8 cellular contexts compared by ENCODE assay signal in genomic region chr10:21495002-21495685, GRCh38. TPM values are rescaled to one million over a fixed set of nuclear protein-coding genes. Genes with fewer than 3 reads are reported as not detected.
DNase-seq lines count a peak whose midpoint lies in the region; ATAC-seq, FAIRE-seq and TF ChIP-seq lines count a peak whose summit lies in the region.

No MANE protein-coding gene starts in this region.

- H3K4me1 ChIP-seq in GM12878 (ENCODE audit: control insufficient read depth, insufficient read depth, low read length) (peaks cover 17% of the 10 kb centered on the region), right lobe of liver (peaks cover 0 to 22% (median 3%) of the 10 kb centered on the region in 4 donors), upper lobe of right lung (peaks cover 28% of the 10 kb centered on the region)

- peaks cover 24% of the 10 kb centered on the region for H3K27me3 Mint-ChIP-seq in Calu3 (ENCODE audit: unreplicated experiment)

- H3K4me1 Mint-ChIP-seq in Calu3 (ENCODE audit: low read depth, unreplicated experiment), result no peaks in the 10 kb centered on the region

- H3K27ac Mint-ChIP-seq in Calu3 (ENCODE audit: unreplicated experiment), result no peak overlapping the region

- no peaks in the 10 kb centered on the region for H4K20me1 ChIP-seq in GM12878 (ENCODE audit: control insufficient read depth, insufficient read depth)

- CTCF ChIA-PET in Calu3 (lab: Charles Lee) (interaction anchor here (0.6 to 2.6 kb wide), 7 partner anchors 22 to 459 kb away, joined by 3 to 20 read pairs (median 6); partner anchors contain the start of gene SKIDA1), GM12878 (lab: Yijun Ruan, JAX) (interaction anchor here (0.6 to 5.6 kb wide), 20 partner anchors 10 to 1495 kb away, joined by 3 to 66 read pairs (median 4); no protein-coding TSS in a partner anchor)

- H3K9me3 ChIP-seq in GM12878 (replicated peaks; ENCODE audit: control insufficient read depth, insufficient read depth, low read length) (no peaks in the 10 kb centered on the region), right lobe of liver (no peaks in the 10 kb centered on the region), upper lobe of right lung (no peaks in the 10 kb centered on the region)

- no peak for TF ChIP-seq EP300 in GM12878 (IDR thresholded peaks at IDR 0.05; ENCODE audit: borderline replicate concordance in 1 of 2, control insufficient read depth in 1 of 2, low read depth in 2 of 2, low read length in 2 of 2)

- peak overlapping the region; percentile 65 for H3K4me3 ChIP-seq in GM12878
- peak overlapping the region; percentile 80 to 88 (median 85) for H3K4me3 ChIP-seq in right lobe of liver
- peak overlapping the region; percentile 72 for H3K4me3 ChIP-seq in upper lobe of right lung

- POLR2A ChIA-PET in GM12878 (lab: Charles Lee), result interaction anchor here (1.0 to 1.3 kb wide), 2 partner anchors 237 to 453 kb away, joined by 3 read pairs; no protein-coding TSS in a partner anchor

- DNase-seq in Calu3 (no peak), GM12878 (ENCODE audit: low read depth, low spot score) (no peak), right lobe of liver (peak in 1 of 3 donors; percentile 26), upper lobe of right lung (no peak), anterior cingulate cortex (lab: John Stamatoyannopoulos, UW) (no peak), GM12892 (ENCODE audit: insufficient read length) (no peak), NCI-H1048 (lab: John Stamatoyannopoulos, UW) (no peak)

- H3K9ac ChIP-seq in GM12878 (ENCODE audit: control insufficient read depth, insufficient read depth, low read length), result peak overlapping the region; percentile 56

- RAD21 ChIA-PET in GM12878 (lab: Charles Lee; ENCODE audit: unreplicated experiment), result interaction anchor here (0.7 to 5.2 kb wide), 18 partner anchors 17 to 508 kb away, joined by 3 to 22 read pairs (median 4); partner anchors contain the start of gene DNAJC1

- BruUV-seq in Calu3 (replicated peaks; lab: Mats Ljungman, UMichigan), result no TSS peak
- BruUV-seq in GM12878 (replicated peaks; lab: Mats Ljungman, UMichigan), result no TSS peak

- H3K4me3 Mint-ChIP-seq in Calu3 (ENCODE audit: low read depth, unreplicated experiment), result peak overlapping the region; percentile 78

- no peaks in the 10 kb centered on the region for H3K79me2 ChIP-seq in GM12878 (ENCODE audit: control insufficient read depth, insufficient read depth, low read length)

- no peak for TF ChIP-seq POLR2A in GM12878 (IDR thresholded peaks at IDR 0.05; ENCODE audit: low read depth, low read length)
- no peak for TF ChIP-seq POLR2A in right lobe of liver (IDR thresholded peaks at IDR 0.05)
- no peak for TF ChIP-seq POLR2A in GM12892 (IDR thresholded peaks at IDR 0.05; ENCODE audit: low read depth, low read length)

- H3K9me3 Mint-ChIP-seq in Calu3 (ENCODE audit: low read depth, unreplicated experiment), result no peaks in the 10 kb centered on the region

- no peak overlapping the region for H3K27ac ChIP-seq in GM12878 (ENCODE audit: control insufficient read depth, insufficient read depth)
- peak overlapping the region; percentile 31 to 44 (median 36) for H3K27ac ChIP-seq in right lobe of liver
- peak overlapping the region; percentile 47 for H3K27ac ChIP-seq in upper lobe of right lung

- H3K36me3 ChIP-seq in GM12878 (ENCODE audit: control insufficient read depth in 2 of 2, insufficient read depth in 2 of 2, low read length in 1 of 2), result no peaks in the 10 kb centered on the region
- no peaks in the 10 kb centered on the region for H3K36me3 ChIP-seq in right lobe of liver
- no peaks in the 10 kb centered on the region for H3K36me3 ChIP-seq in upper lobe of right lung

- peak overlapping the region; percentile 100 for H3K4me2 ChIP-seq in GM12878 (ENCODE audit: control insufficient read depth, insufficient read depth)

- intact Hi-C loops in Calu3 (cut with micrococcal nuclease; ENCODE audit: unreplicated experiment) (loop anchor here (2.0 to 10.0 kb wide), 4 partner anchors 216 to 1492 kb away; no protein-coding TSS in a partner anchor), GM12878 (cut with micrococcal nuclease; ENCODE audit: unreplicated experiment) (loop anchor here (1.0 to 10.0 kb wide), 4 partner anchors 217 to 820 kb away; partner anchors contain the start of gene COMMD3), right lobe of liver (cut with DNase I) (loop anchor here in 1 of 2 donors (10.0 kb wide), 1 partner anchor 460 kb away; no protein-coding TSS in a partner anchor), upper lobe of right lung (cut with DNase I) (no loop called here)

- peak overlapping the region; percentile 87 for H2AFZ ChIP-seq in GM12878 (ENCODE audit: control insufficient read depth, low read depth, low read length)

- H3K36me3 Mint-ChIP-seq in Calu3 (ENCODE audit: insufficient read depth, unreplicated experiment), result peaks cover 36% of the 10 kb centered on the region

- in situ Hi-C loops in GM12878 (cut with MboI), result loop anchor here (5.0 to 25.0 kb wide), 3 partner anchors 208 to 1517 kb away; no protein-coding TSS in a partner anchor

- TF ChIP-seq RAD21 in GM12878 (IDR thresholded peaks at IDR 0.05; ENCODE audit: insufficient read depth, low read depth, low read length), result no peak

- peaks cover 3 to 18% of the 10 kb centered on the region in 2 experiments for H3K27me3 ChIP-seq in GM12878 (replicated peaks in 1 of 2; ENCODE audit: control insufficient read depth in 2 of 2, insufficient read depth in 2 of 2, low read length in 1 of 2)
- no peaks in the 10 kb centered on the region for H3K27me3 ChIP-seq in right lobe of liver
- H3K27me3 ChIP-seq in upper lobe of right lung, result peaks cover 21% of the 10 kb centered on the region

- no peak for FAIRE-seq in GM12878 (lab: Jason Lieb, UNC)
- FAIRE-seq in GM12892 (lab: Jason Lieb, UNC), result no peak

- ATAC-seq in HG02943 (IDR thresholded peaks at IDR 0.05; ENCODE audit: low read depth, unreplicated experiment) (peak; percentile 3), GM12878 (peak; percentile 4), right lobe of liver (no peak), upper lobe of right lung (no peak)

- TF ChIP-seq CTCF in Calu3 (IDR thresholded peaks at IDR 0.05; ENCODE audit: unreplicated experiment), result no peak
- TF ChIP-seq CTCF in GM12878 (IDR thresholded peaks at IDR 0.05 in 2 of 3, conservative IDR thresholded peaks at IDR 0.05 in 1 of 3; ENCODE audit: control insufficient read depth in 2 of 3, extremely low read depth in 1 of 3, insufficient read depth in 1 of 3, low read depth in 3 of 3, low read length in 3 of 3), result no peak
- no peak for TF ChIP-seq CTCF in right lobe of liver (IDR thresholded peaks at IDR 0.05)
- no peak for TF ChIP-seq CTCF in upper lobe of right lung (IDR thresholded peaks at IDR 0.05)

- SMC1A ChIA-PET in GM12878 (lab: Charles Lee; ENCODE audit: uncharacterized antibody, unreplicated experiment), result interaction anchor here (0.5 to 3.4 kb wide), 8 partner anchors 23 to 1495 kb away, joined by 3 to 19 read pairs (median 4); partner anchors contain the start of gene SKIDA1

- 9% methylated on average over 35 of the region's 35 CpGs for WGBS in GM12878 (ENCODE audit: insufficient coverage, insufficient replicate concordance, low lambda C conversion rate, missing lambda C conversion rate)
- 0% methylated on average over 35 of the region's 35 CpGs for WGBS in right lobe of liver (ENCODE audit: insufficient coverage, low coverage, low lambda C conversion rate, missing lambda C conversion rate)

TF ChIP-seq in GM12878, 131 proteins besides CTCF, POLR2A, EP300 and RAD21 (continues in another document):
- no peak for TF ChIP-seq RB1 (IDR thresholded peaks at IDR 0.05; ENCODE audit: borderline replicate concordance)

RNA-seq across cellular contexts. Expression of gene SKIDA1, which starts 30.3 kb away (rescaled TPM):
- total RNA-seq in Calu3 (2022), result 0.40 TPM in 1 of 2 replicates, not detected in the other
- total RNA-seq in GM12878 (2013; cell fraction: nucleolus; rRNA removed), result 0.22 and 0.35 TPM in 2 replicates
- 0.23 and 0.98 TPM in 2 replicates for total RNA-seq in GM12878 (2014; rRNA removed)
- 0.28 and 0.45 TPM in 2 replicates for total RNA-seq in GM12878 (2014; rRNA removed; fragmentation: Illumina TruSeq; extraction: Trizol)
- total RNA-seq in GM12878 (2021), result 0.13 and 0.72 TPM in 2 replicates
- not detected for polyA plus RNA-seq in GM12878 (2011; ENCODE audit: low read depth)
- 0.04 and 0.05 TPM in 2 replicates for polyA plus RNA-seq in GM12878 (2011; rRNA removed)
- polyA plus RNA-seq in GM12878 (2011; cell fraction: cytosol; rRNA removed), result 0.03 and 0.10 TPM in 2 replicates
- 0.06 TPM in 1 of 2 replicates, not detected in the other for polyA plus RNA-seq in GM12878 (2011; cell fraction: nucleus; rRNA removed)
- 0.16 and 0.28 TPM in 2 replicates for polyA plus RNA-seq in GM12878 (2012)
- polyA plus RNA-seq in GM12878 (2014; fragmentation: Illumina TruSeq; extraction: Trizol), result 0.26 and 0.65 TPM in 2 replicates
- polyA plus RNA-seq in GM12878 (2014; fragmentation: Nextera tagmentation; extraction: Ambion mirVana), result under 1 TPM; 0.08 to 0.29 TPM
- 0.53 and 0.90 TPM in 2 replicates for polyA plus RNA-seq in GM12878 (2014; rRNA removed)
- polyA plus RNA-seq in GM12878 (2016; fragmentation: Nextera tagmentation; extraction: Ambion mirVana), result under 1 TPM; 0.63 to 0.78 TPM
- 0.05 and 0.15 TPM in 2 replicates for polyA minus RNA-seq in GM12878 (2011; rRNA and poly(A)+ RNA removed)
- polyA minus RNA-seq in GM12878 (2011; cell fraction: cytosol; rRNA and poly(A)+ RNA removed), result not detected in 2 replicates
- polyA minus RNA-seq in GM12878 (2011; cell fraction: nucleus; rRNA and poly(A)+ RNA removed), result not detected in 2 replicates
- 1 to 10 TPM in 5 of 6 experiments, under 1 TPM in 1; 0.31 to 3.9 (median 2.1) TPM for total RNA-seq in right lobe of liver
- total RNA-seq in upper lobe of right lung, result 0.69 TPM
- polyA plus RNA-seq in GM12892 (2012; ENCODE audit: missing spikeins), result 0.17 TPM

RNA-seq across cellular contexts. Expression of gene MLLT10, which starts 38.9 kb away (rescaled TPM):
- 32.1 and 34.7 TPM in 2 replicates for total RNA-seq in Calu3 (2022)
- total RNA-seq in GM12878 (2013; cell fraction: nucleolus; rRNA removed), result 240 and 255 TPM in 2 replicates
- 37.1 and 45.6 TPM in 2 replicates for total RNA-seq in GM12878 (2014; rRNA removed)
- 27.5 and 30.1 TPM in 2 replicates for total RNA-seq in GM12878 (2014; rRNA removed; fragmentation: Illumina TruSeq; extraction: Trizol)
- total RNA-seq in GM12878 (2021), result 32.2 and 36.7 TPM in 2 replicates
- 34.5 TPM for polyA plus RNA-seq in GM12878 (2011; ENCODE audit: low read depth)
- 61.1 and 61.5 TPM in 2 replicates for polyA plus RNA-seq in GM12878 (2011; rRNA removed)
- 41.5 and 44.6 TPM in 2 replicates for polyA plus RNA-seq in GM12878 (2011; cell fraction: cytosol; rRNA removed)
- 63.2 and 68.2 TPM in 2 replicates for polyA plus RNA-seq in GM12878 (2011; cell fraction: nucleus; rRNA removed)
- 19.2 and 23.0 TPM in 2 replicates for polyA plus RNA-seq in GM12878 (2012)
- polyA plus RNA-seq in GM12878 (2014; fragmentation: Illumina TruSeq; extraction: Trizol), result 29.5 and 39.5 TPM in 2 replicates
- 10 to 100 TPM in 1 of 2 experiments, 1 to 10 TPM in 1; 8.7 to 12.1 TPM for polyA plus RNA-seq in GM12878 (2014; fragmentation: Nextera tagmentation; extraction: Ambion mirVana)
- polyA plus RNA-seq in GM12878 (2014; rRNA removed), result 32.8 and 37.4 TPM in 2 replicates
- 10 to 100 TPM; 13.8 to 16.3 TPM for polyA plus RNA-seq in GM12878 (2016; fragmentation: Nextera tagmentation; extraction: Ambion mirVana)
- polyA minus RNA-seq in GM12878 (2011; rRNA and poly(A)+ RNA removed), result 95.6 and 97.9 TPM in 2 replicates
- polyA minus RNA-seq in GM12878 (2011; cell fraction: cytosol; rRNA and poly(A)+ RNA removed), result 15.5 and 19.3 TPM in 2 replicates
- 74.1 and 152 TPM in 2 replicates for polyA minus RNA-seq in GM12878 (2011; cell fraction: nucleus; rRNA and poly(A)+ RNA removed)
- total RNA-seq in right lobe of liver, result 10 to 100 TPM; 15.8 to 49.4 (median 20.1) TPM
- total RNA-seq in upper lobe of right lung, result 60.6 TPM
- polyA plus RNA-seq in GM12892 (2012; ENCODE audit: missing spikeins), result 31.1 TPM

Comparison
In these comparisons a context has a peak if more than half of its experiments do, and no peak if none do; other contexts are left out.
1. ATAC-seq: peak in HG02943 (single experiment) and GM12878 (single experiment); none in right lobe of liver (0 of 4) and upper lobe of right lung (single experiment).
2. Peak in every context shown above with its lines, with median percentiles within 50 percentile points of each other: H3K4me3 ChIP-seq.